ENCODE assay signal across 14 cellular contexts in the genomic region with DNA sequence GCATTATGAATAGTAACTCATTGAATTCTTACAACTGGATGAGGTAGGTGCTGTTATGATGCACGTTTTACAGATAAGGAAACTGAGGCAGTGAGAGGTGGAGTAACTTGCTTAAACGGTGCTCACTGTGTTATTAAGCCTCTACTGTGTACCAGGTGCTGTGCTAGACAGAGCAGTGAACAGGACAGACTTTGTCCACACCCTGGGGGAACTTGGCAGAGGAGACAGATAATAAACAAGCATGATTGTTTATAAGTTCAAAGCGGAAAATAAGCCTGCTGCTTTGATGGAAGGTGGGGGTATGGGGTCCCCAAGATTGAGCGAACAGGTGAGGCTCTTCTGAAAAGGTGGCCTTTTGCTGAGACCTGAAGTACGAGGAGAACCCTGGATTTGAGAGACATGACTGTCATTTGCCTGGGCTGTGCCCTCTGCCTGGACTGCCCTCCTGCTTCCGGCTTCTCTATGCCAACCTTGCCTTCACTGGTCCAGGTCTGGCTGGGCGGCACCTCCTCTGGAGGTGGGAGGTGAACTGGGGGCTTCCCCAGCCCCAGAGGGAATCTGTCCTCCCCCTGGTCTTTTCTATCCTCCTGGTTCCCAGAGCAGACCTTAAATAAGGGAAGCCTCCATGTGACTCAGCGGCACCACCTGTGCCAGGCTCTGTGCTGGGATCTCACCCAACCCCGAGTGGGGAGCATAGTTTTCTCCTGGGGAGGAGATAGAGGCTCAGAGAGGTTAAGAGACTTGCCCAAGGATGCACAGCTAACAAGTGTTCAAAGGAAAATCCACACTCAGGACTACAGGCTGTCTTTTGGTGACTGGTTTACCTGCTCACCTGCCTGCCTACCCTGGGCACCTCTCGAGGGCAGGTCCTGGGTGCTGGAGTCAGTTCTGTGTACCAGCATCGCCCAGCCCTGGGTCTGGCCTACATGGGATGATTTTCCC. TPM values are rescaled to one million over a fixed set of nuclear protein-coding genes. Genes with fewer than 3 reads are reported as not detected.
DNase-seq lines count a peak whose midpoint lies in the region; ATAC-seq and TF ChIP-seq lines count a peak whose summit lies in the region.
"Had no signal": no experiment of that assay in that cellular context is flagged by ENCODE, and none has a peak within 500 bp of the region (broad histone marks: within the 10 kb centered on the region; RNA-seq: fewer than 3 reads in every experiment).

No MANE protein-coding gene starts in this region.

- BruUV-seq in PC-9 (replicated peaks; lab: Mats Ljungman, UMichigan) = no TSS peak

- no peak overlapping the region for H2BK120ac ChIP-seq in mesendoderm (ENCODE audit: low read depth, low read length)

- no peak overlapping the region for H3K56ac ChIP-seq in mesendoderm (ENCODE audit: low read length)

- H3K4me3 ChIP-seq in PC-9 (no peak overlapping the region), mesendoderm (ENCODE audit: low read length) (no peak overlapping the region)
- H3K4me3 ChIP-seq: BLaER1 treated with 17β-estradiol and CSF1 and Interleukin-3, amounts not matched to agents 10 nM and 100 nM; SJSA1 had no signal

- H2BK15ac ChIP-seq in mesendoderm (replicated peaks; ENCODE audit: low read depth) = no peak overlapping the region

- no peaks in the 10 kb centered on the region for H3K9me3 Mint-ChIP-seq in progenitor cell of endocrine pancreas (ENCODE audit: low read depth)

- no peaks in the 10 kb centered on the region for H3K9me2 ChIP-seq in PC-9 (ENCODE audit: insufficient read depth)

- DNase-seq in HT-29 (ENCODE audit: low spot score) = peak; percentile 57
- no peak for DNase-seq in PC-9
- no peak for DNase-seq in left lobe of liver (ENCODE audit: low spot score)
- DNase-seq in progenitor cell of endocrine pancreas (ENCODE audit: low spot score, unreplicated experiment) = no peak
- no peak for DNase-seq in DMS79 treated with DMSO at 0.1 percent for 48 hours (lab: John Stamatoyannopoulos, UW)
- no peak for DNase-seq in mesendoderm
- DNase-seq in kidney glomerular epithelial cell (lab: John Stamatoyannopoulos, UW) = no peak
- DNase-seq: DMS 273 treated with DMSO at 0.1 percent for 48 hours, Kasumi-1, NCI-H1417 treated with DMSO at 0.1 percent for 48 hours, NCI-H2029, NCI-H524 had no signal

- peaks cover 3% of the 10 kb centered on the region for H3K27me3 Mint-ChIP-seq in progenitor cell of endocrine pancreas

- H4K20me1 ChIP-seq in PC-9 (ENCODE audit: insufficient read depth) = no peaks in the 10 kb centered on the region
- H4K20me1 ChIP-seq: BLaER1 treated with 17β-estradiol and CSF1 and Interleukin-3, amounts not matched to agents 10 nM and 100 nM had no signal

- H4K8ac ChIP-seq in mesendoderm (ENCODE audit: low read depth, low read length) = no peak overlapping the region

- no peak overlapping the region for H3K23ac ChIP-seq in mesendoderm (ENCODE audit: low read length)

- peaks cover 56% of the 10 kb centered on the region for H3K79me2 ChIP-seq in PC-9 (ENCODE audit: low read depth)
- no peaks in the 10 kb centered on the region for H3K79me2 ChIP-seq in mesendoderm (ENCODE audit: control insufficient read depth, insufficient read depth, low read length)

- H3K79me1 ChIP-seq in mesendoderm (ENCODE audit: low read length) = no peaks in the 10 kb centered on the region

- no CpG with 5 or more reads among the region's 11 CpGs for WGBS in mesendoderm (ENCODE audit: extremely low coverage, insufficient coverage, low lambda C conversion rate)

- TF ChIP-seq CTCF in PC-9 (conservative IDR thresholded peaks at IDR 0.05) = no peak
- TF ChIP-seq CTCF in progenitor cell of endocrine pancreas (IDR thresholded peaks at IDR 0.05; ENCODE audit: unreplicated experiment) = no peak

- peak overlapping the region; percentile 12 for H3K27ac Mint-ChIP-seq in progenitor cell of endocrine pancreas

- H3K36me3 ChIP-seq in PC-9 (ENCODE audit: low read depth) (no peaks in the 10 kb centered on the region), mesendoderm (ENCODE audit: control insufficient read depth, insufficient read depth, low read length) (no peaks in the 10 kb centered on the region)
- H3K36me3 ChIP-seq: BLaER1 treated with 17β-estradiol and CSF1 and Interleukin-3, amounts not matched to agents 10 nM and 100 nM; SJSA1 had no signal

- peak overlapping the region; percentile 76 for H3K4me2 ChIP-seq in PC-9
- H3K4me2 ChIP-seq in mesendoderm (ENCODE audit: low read length) = no peak overlapping the region

- H3K4me1 Mint-ChIP-seq in progenitor cell of endocrine pancreas (ENCODE audit: low read depth) = peaks cover 11% of the 10 kb centered on the region

- no peak overlapping the region for H2AFZ ChIP-seq in PC-9

- peaks cover 100% of the 10 kb centered on the region for H3K4me1 ChIP-seq in PC-9 (replicated peaks; ENCODE audit: insufficient read depth)
- H3K4me1 ChIP-seq in mesendoderm (ENCODE audit: control insufficient read depth, low read depth, low read length) = no peaks in the 10 kb centered on the region

- H2AK5ac ChIP-seq in mesendoderm (ENCODE audit: low read length) = no peak overlapping the region

- H3K9ac ChIP-seq in mesendoderm (ENCODE audit: low read length) = no peak overlapping the region

- H3K4me3 Mint-ChIP-seq in progenitor cell of endocrine pancreas (ENCODE audit: low read depth) = no peak overlapping the region

- no peak overlapping the region for H3K4ac ChIP-seq in mesendoderm (ENCODE audit: low read depth, low read length)

- no peak overlapping the region for H2BK5ac ChIP-seq in mesendoderm (ENCODE audit: low read length)

- H3K27me3 ChIP-seq in PC-9 (ENCODE audit: insufficient read depth, low read depth) (no peaks in the 10 kb centered on the region), mesendoderm (ENCODE audit: insufficient read depth, low read length, poor library complexity) (no peaks in the 10 kb centered on the region)
- H3K27me3 ChIP-seq: BLaER1 treated with 17β-estradiol and CSF1 and Interleukin-3, amounts not matched to agents 10 nM and 100 nM; SJSA1 had no signal

- H4K5ac ChIP-seq in mesendoderm (ENCODE audit: low read length) = no peak overlapping the region

- CTCF ChIA-PET in PC-9 (lab: Charles Lee) = no interaction called here

- intact Hi-C loops in PC-9 (cut with micrococcal nuclease; ENCODE audit: unreplicated experiment) = no loop called here

- POLR2A ChIA-PET in PC-9 (lab: Charles Lee; ENCODE audit: unreplicated experiment) = no interaction called here

- H3K9me3 ChIP-seq in PC-9 (ENCODE audit: insufficient read depth, low read depth) = no peaks in the 10 kb centered on the region
- H3K9me3 ChIP-seq: BLaER1 treated with 17β-estradiol and CSF1 and Interleukin-3, amounts not matched to agents 10 nM and 100 nM; SJSA1 had no signal

- peak overlapping the region; percentile 99 for H3K27ac ChIP-seq in PC-9
- no peak overlapping the region for H3K27ac ChIP-seq in mesendoderm (ENCODE audit: low read depth, low read length)
- H3K27ac ChIP-seq: SJSA1 had no signal

- H3K18ac ChIP-seq in mesendoderm (ENCODE audit: low read length) = no peak overlapping the region

- ATAC-seq in left lobe of liver = peak; percentile 69

- peaks cover 91% of the 10 kb centered on the region for H3F3A ChIP-seq in PC-9 (ENCODE audit: insufficient read depth, low read depth)

- H3K36me3 Mint-ChIP-seq in progenitor cell of endocrine pancreas (ENCODE audit: insufficient read depth) = no peaks in the 10 kb centered on the region

RNA-seq across cellular contexts. Expression of gene CEBPB, which starts 59.1 kb away (rescaled TPM):
- 177 and 178 TPM in 2 replicates for total RNA-seq in HT-29 (2014; rRNA removed; shearing (Covaris generic))
- total RNA-seq in PC-9 (2021) = 112 and 117 TPM in 2 replicates
- total RNA-seq in left lobe of liver = 215 TPM
- 19.6 and 21.3 TPM in 2 replicates for total RNA-seq in progenitor cell of endocrine pancreas
- polyA plus RNA-seq in mesendoderm (2013, experiment 1 of 2) = 22.5 TPM
- 22.8 TPM for polyA plus RNA-seq in mesendoderm (2013, experiment 2 of 2)
